Comparison of ENCODE assay signal across 23 cellular contexts in genomic region chr7:65254061-65254460, GRCh38.
"Had no signal": no experiment of that assay in that cellular context is flagged by ENCODE, and none has a peak within 500 bp of the region (broad histone marks: within the 10 kb centered on the region; RNA-seq: fewer than 3 reads in every experiment).

No MANE protein-coding gene starts in this region.

- ATAC-seq: left cardiac atrium; left lung; mucosa of descending colon; right lobe of liver; stimulated activated naive B cell treated with anti-CD40 and anti-IgM and Interleukin-4, amounts not matched to agents 10 μg/mL and 1 μg/mL and 100 μg/mL, for 72 hours; upper lobe of right lung had no signal

- H3K27me3 ChIP-seq: ovary, right lobe of liver, upper lobe of right lung, uterus had no signal

- H3K9me3 ChIP-seq: esophagus squamous epithelium, left lung, mucosa of descending colon, ovary, right lobe of liver, suprapubic skin, transverse colon, upper lobe of right lung, uterus had no signal

- DNase-seq: dermis blood vessel endothelial cell; effector memory CD4-positive, alpha-beta T cell; erythroblast; esophagus squamous epithelium; foreskin melanocyte; head of caudate nucleus; left cardiac atrium; left lung; mesenchymal stem cell; mucosa of descending colon; naive B cell; occipital lobe; ovary; right lobe of liver; small intestine; stimulated activated CD4-positive, alpha-beta T cell treated with anti-CD3 and anti-CD28 coated beads, Interleukin-15, amount 100 ng/mL, for 24 hours; stimulated activated CD4-positive, alpha-beta T cell treated with anti-CD3 and anti-CD28 coated beads, Interleukin-2, amount 100 ng/mL, for 48 hours; stimulated activated naive B cell treated with anti-CD40 and anti-IgM and Interleukin-4, amounts not matched to agents 10 μg/mL and 1 μg/mL and 100 μg/mL, for 72 hours; transverse colon; upper lobe of right lung; uterus had no signal

- H3K27ac ChIP-seq: coronary artery, esophagus squamous epithelium, left lung, ovary, right lobe of liver, suprapubic skin, transverse colon, upper lobe of right lung, uterus had no signal

- H3K36me3 ChIP-seq: esophagus squamous epithelium, left lung, ovary, right lobe of liver, suprapubic skin, transverse colon, upper lobe of right lung, uterus had no signal

- H3K4me1 ChIP-seq: right lobe of liver, uterus had no signal

- H3K4me3 ChIP-seq: coronary artery, esophagus squamous epithelium, left lung, mucosa of descending colon, ovary, right lobe of liver, suprapubic skin, transverse colon, upper lobe of right lung, uterus had no signal
